In the genomic region with DNA sequence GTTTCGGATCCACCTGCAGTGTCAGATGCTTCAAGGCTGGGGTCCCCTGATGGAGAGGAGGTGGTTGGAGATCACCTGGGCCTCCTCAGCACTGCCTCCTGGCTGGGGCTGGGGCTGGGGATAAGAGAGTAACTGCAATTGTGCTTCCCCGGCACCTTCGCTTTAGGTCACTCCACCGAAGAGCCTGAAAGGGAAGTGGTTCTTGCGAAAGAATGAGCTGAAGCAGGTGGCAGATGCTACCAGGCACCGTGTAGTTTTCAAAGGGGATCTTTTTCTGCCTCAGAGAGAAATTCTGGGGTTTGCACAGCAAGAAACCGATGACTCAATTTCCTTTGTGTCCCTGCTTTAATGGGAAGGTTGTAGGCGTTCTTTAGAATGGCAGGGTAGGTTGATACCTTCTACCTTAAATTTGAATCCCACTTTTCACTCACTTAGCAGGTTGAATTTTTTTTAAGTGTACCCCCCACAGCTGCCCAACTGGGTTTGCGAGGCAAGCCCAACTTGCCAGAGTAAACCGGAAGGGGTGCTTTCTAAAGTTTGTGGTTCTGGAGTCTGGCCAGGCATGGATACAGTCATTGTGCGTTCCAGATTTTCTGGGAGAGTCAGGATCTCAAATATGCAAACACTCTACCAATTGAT, we compare ENCODE assay signal across 8 cellular contexts. TPM values are rescaled to one million over a fixed set of nuclear protein-coding genes. Genes with fewer than 3 reads are reported as not detected.
DNase-seq lines count a peak whose midpoint lies in the region; TF ChIP-seq lines count a peak whose summit lies in the region.

No MANE protein-coding gene starts in this region.

- WGBS in suprapubic skin = 11% methylated on average over 10 of the region's 11 CpGs
- no CpG with 5 or more reads among the region's 11 CpGs for WGBS in neuronal stem cell (ENCODE audit: extremely low coverage in 2 of 2, insufficient read length in 2 of 2, insufficient replicate concordance in 1 of 2), 2 donors

- H3K4me1 ChIP-seq in HEK293 (ENCODE audit: control insufficient read depth, insufficient read depth, low read length) = no peaks in the 10 kb centered on the region
- peaks cover 49% of the 10 kb centered on the region for H3K4me1 ChIP-seq in MM.1S (ENCODE audit: low read length)
- peaks cover 83% of the 10 kb centered on the region for H3K4me1 ChIP-seq in suprapubic skin
- H3K4me1 ChIP-seq in neuronal stem cell (ENCODE audit: control insufficient read depth in 2 of 2, insufficient read depth in 1 of 2, low read depth in 1 of 2, low read length in 2 of 2) = peaks cover 0 to 2% of the 10 kb centered on the region in 2 donors

- no peak for TF ChIP-seq POLR2A in suprapubic skin (IDR thresholded peaks at IDR 0.05)

- H3K9me3 ChIP-seq in HEK293 (ENCODE audit: control insufficient read depth, insufficient read depth, low read depth, low read length) (no peaks in the 10 kb centered on the region), MM.1S (replicated peaks; ENCODE audit: insufficient read depth, low read length) (no peaks in the 10 kb centered on the region), suprapubic skin (no peaks in the 10 kb centered on the region), neuronal stem cell (replicated peaks in 1 of 2; ENCODE audit: control insufficient read depth in 2 of 2, insufficient read depth in 1 of 2, low read depth in 1 of 2, low read length in 2 of 2) (peaks cover 0 to 3% of the 10 kb centered on the region in 2 donors)

- no peaks in the 10 kb centered on the region for H3K9me2 ChIP-seq in MM.1S (replicated peaks; ENCODE audit: insufficient read depth, low read length)

- H3K27ac ChIP-seq in HEK293 (ENCODE audit: extremely low read depth, low read depth, low read length) (no peak overlapping the region), MM.1S (ENCODE audit: low read length) (peak overlapping the region; percentile 95), suprapubic skin (peak overlapping the region; percentile 99), neuronal stem cell (replicated peaks; ENCODE audit: low read length) (no peak overlapping the region)

- H3K4me2 ChIP-seq in MM.1S (ENCODE audit: low read depth, low read length) (peak overlapping the region; percentile 95), neuronal stem cell (ENCODE audit: insufficient read depth, low read length, poor library complexity, severe bottlenecking) (no peak overlapping the region)

- no peak overlapping the region for H4K91ac ChIP-seq in neuronal stem cell (ENCODE audit: low read depth, low read length, poor library complexity)

- H3K14ac ChIP-seq in neuronal stem cell (ENCODE audit: low read length) = no peak overlapping the region

- DNase-seq in MM.1S (peak; percentile 96), foreskin melanocyte (peak; percentile 64), suprapubic skin (ENCODE audit: low spot score in 2 of 2) (peak in 1 of 2 donors; percentile 69), occipital lobe (lab: John Stamatoyannopoulos, UW) (no peak), neuronal stem cell (ENCODE audit: low spot score) (no peak)
- peak; percentile 77 for DNase-seq in activated CD8-positive, alpha-beta memory T cell treated with anti-CD3 and anti-CD28 coated beads, Interleukin-2, amount 50 U/mL, for 48 hours

- CTCF ChIA-PET in HEK293 (lab: Yijun Ruan, JAX) = no interaction called here

- no peak overlapping the region for H2AK5ac ChIP-seq in neuronal stem cell (ENCODE audit: low read depth, low read length)

- H3K79me1 ChIP-seq in neuronal stem cell (ENCODE audit: low read depth, low read length) = no peaks in the 10 kb centered on the region

- peaks cover 94% of the 10 kb centered on the region for H3K79me2 ChIP-seq in MM.1S (ENCODE audit: low read length)

- no peak overlapping the region for H3K23ac ChIP-seq in neuronal stem cell (ENCODE audit: low read depth, low read length, poor library complexity)

- H4K20me1 ChIP-seq in MM.1S (ENCODE audit: insufficient read depth, low read length) = no peaks in the 10 kb centered on the region

- no peak overlapping the region for H2BK15ac ChIP-seq in neuronal stem cell (ENCODE audit: low read length)

- H3K27me3 ChIP-seq in MM.1S (replicated peaks; ENCODE audit: insufficient read depth, low read length) = no peaks in the 10 kb centered on the region
- H3K27me3 ChIP-seq in suprapubic skin = no peaks in the 10 kb centered on the region
- peaks cover 6 to 15% (median 11%) of the 10 kb centered on the region in 3 experiments for H3K27me3 ChIP-seq in neuronal stem cell (ENCODE audit: control insufficient read depth in 3 of 3, insufficient read depth in 3 of 3, low read depth in 1 of 3, low read length in 3 of 3)

- H3K9ac ChIP-seq in MM.1S (ENCODE audit: low read length) (peak overlapping the region; percentile 97), neuronal stem cell (ENCODE audit: low read depth, low read length, poor library complexity) (no peak overlapping the region)

- no peak overlapping the region for H2BK12ac ChIP-seq in neuronal stem cell (ENCODE audit: low read length)

- H3K18ac ChIP-seq in neuronal stem cell (ENCODE audit: low read length) = no peak overlapping the region

- no peak for TF ChIP-seq EP300 in suprapubic skin (IDR thresholded peaks at IDR 0.05)

- H3K36me3 ChIP-seq in HEK293 (ENCODE audit: control insufficient read depth in 2 of 2, insufficient read depth in 1 of 2, low read length in 2 of 2) (no peaks in the 10 kb centered on the region), MM.1S (replicated peaks; ENCODE audit: insufficient read depth, low read length) (no peaks in the 10 kb centered on the region), suprapubic skin (no peaks in the 10 kb centered on the region), neuronal stem cell (replicated peaks in 1 of 2; ENCODE audit: control insufficient read depth in 2 of 2, insufficient read depth in 2 of 2, low read length in 2 of 2) (no peaks in the 10 kb centered on the region)

- H2BK120ac ChIP-seq in neuronal stem cell (ENCODE audit: low read depth, low read length) = no peak overlapping the region

- POLR2A ChIA-PET in HEK293 (lab: Yijun Ruan, JAX) = no interaction called here

- H2AFZ ChIP-seq in MM.1S (ENCODE audit: low read length) = no peak overlapping the region
- H2AFZ ChIP-seq in neuronal stem cell (ENCODE audit: low read length) = no peak overlapping the region

- H3K4ac ChIP-seq in neuronal stem cell (ENCODE audit: low read length) = no peak overlapping the region

- peak overlapping the region; percentile 46 for H3K4me3 ChIP-seq in GM12875 (ENCODE audit: low read depth, low read length)
- no peak overlapping the region for H3K4me3 ChIP-seq in HEK293 (ENCODE audit: low read depth, low read length)
- peak overlapping the region; percentile 47 for H3K4me3 ChIP-seq in MM.1S (ENCODE audit: low read length)
- H3K4me3 ChIP-seq in suprapubic skin = peak overlapping the region; percentile 93
- H3K4me3 ChIP-seq in neuronal stem cell (ENCODE audit: low read length in 2 of 2) = no peak overlapping the region

- H2BK5ac ChIP-seq in neuronal stem cell (ENCODE audit: low read length) = no peak overlapping the region

- peaks cover 64% of the 10 kb centered on the region for H3F3A ChIP-seq in MM.1S (ENCODE audit: insufficient read depth, low read length)

- TF ChIP-seq CTCF in GM12875 (IDR thresholded peaks at IDR 0.05; ENCODE audit: borderline replicate concordance, insufficient read depth, low read depth, low read length) (0 out of 2 replicates have a peak, but pooled peaks have one; percentile 18), HEK293 (tag by site-specific recombination; IDR thresholded peaks at IDR 0.05) (no peak), MM.1S (IDR thresholded peaks at IDR 0.05; ENCODE audit: low read length) (peak; percentile 43), suprapubic skin (IDR thresholded peaks at IDR 0.05) (no peak)

- H4K8ac ChIP-seq in neuronal stem cell (ENCODE audit: low read depth, low read length) = no peak overlapping the region

TF ChIP-seq in HEK293, 187 proteins besides CTCF, POLR2A, EP300 and RAD21 (continues in another document):
- no peak for TF ChIP-seq ZNF677 (tag by site-specific recombination; IDR thresholded peaks at IDR 0.05)
- peak; percentile 41 for TF ChIP-seq GLIS1 (tag by site-specific recombination; IDR thresholded peaks at IDR 0.05)
- no peak for TF ChIP-seq BCL6B (tag by site-specific recombination; IDR thresholded peaks at IDR 0.05)
- TF ChIP-seq ZNF449 (tag by site-specific recombination; IDR thresholded peaks at IDR 0.05) = peak; percentile 94
- no peak for TF ChIP-seq ZFHX2 (tag by site-specific recombination; conservative IDR thresholded peaks at IDR 0.05)
- TF ChIP-seq ZNF473 (tag by site-specific recombination; IDR thresholded peaks at IDR 0.05) = no peak
- no peak for TF ChIP-seq ZNF211 (tag by site-specific recombination; IDR thresholded peaks at IDR 0.05; ENCODE audit: low read depth)

RNA-seq across cellular contexts. Expression of gene CD44, which starts 5.3 kb away (rescaled TPM):
- 1,000 to 10,000 TPM; 1,361 to 2,207 (median 1,502) TPM for total RNA-seq in suprapubic skin
- 6.2 TPM for total RNA-seq in occipital lobe
- polyA plus RNA-seq in neuronal stem cell (2013, experiment 1 of 2) = 1.6 TPM
- polyA plus RNA-seq in neuronal stem cell (2013, experiment 2 of 2) = 0.75 TPM

Comparison
In these comparisons a context has a peak if more than half of its experiments do, and no peak if none do; other contexts are left out.
1. H3K4me3 ChIP-seq: peak in GM12875 (single experiment), MM.1S (single experiment) and suprapubic skin (single experiment); none in HEK293 (single experiment) and neuronal stem cell (0 of 2).
2. CTCF ChIP-seq: peak in GM12875 (single experiment) and MM.1S (single experiment); none in HEK293 (single experiment) and suprapubic skin (0 of 2).
3. H3K27ac ChIP-seq: peak in MM.1S (single experiment) and suprapubic skin (single experiment); none in HEK293 (single experiment) and neuronal stem cell (single experiment).
4. DNase-seq: peak in MM.1S (single experiment), activated CD8-positive, alpha-beta memory T cell treated with anti-CD3 and anti-CD28 coated beads, Interleukin-2, amount 50 U/mL, for 48 hours (single experiment) and foreskin melanocyte (single experiment); none in occipital lobe (single experiment) and neuronal stem cell (single experiment).
5. RNA of gene CD44, which starts 5.3 kb away (total RNA-seq): 1,361 to 2,207 TPM in suprapubic skin; 6.2 TPM in occipital lobe (single experiment); every median in the first group is over 100 times any median in the second.